8 cellular contexts compared by ENCODE assay signal in the genomic region with DNA sequence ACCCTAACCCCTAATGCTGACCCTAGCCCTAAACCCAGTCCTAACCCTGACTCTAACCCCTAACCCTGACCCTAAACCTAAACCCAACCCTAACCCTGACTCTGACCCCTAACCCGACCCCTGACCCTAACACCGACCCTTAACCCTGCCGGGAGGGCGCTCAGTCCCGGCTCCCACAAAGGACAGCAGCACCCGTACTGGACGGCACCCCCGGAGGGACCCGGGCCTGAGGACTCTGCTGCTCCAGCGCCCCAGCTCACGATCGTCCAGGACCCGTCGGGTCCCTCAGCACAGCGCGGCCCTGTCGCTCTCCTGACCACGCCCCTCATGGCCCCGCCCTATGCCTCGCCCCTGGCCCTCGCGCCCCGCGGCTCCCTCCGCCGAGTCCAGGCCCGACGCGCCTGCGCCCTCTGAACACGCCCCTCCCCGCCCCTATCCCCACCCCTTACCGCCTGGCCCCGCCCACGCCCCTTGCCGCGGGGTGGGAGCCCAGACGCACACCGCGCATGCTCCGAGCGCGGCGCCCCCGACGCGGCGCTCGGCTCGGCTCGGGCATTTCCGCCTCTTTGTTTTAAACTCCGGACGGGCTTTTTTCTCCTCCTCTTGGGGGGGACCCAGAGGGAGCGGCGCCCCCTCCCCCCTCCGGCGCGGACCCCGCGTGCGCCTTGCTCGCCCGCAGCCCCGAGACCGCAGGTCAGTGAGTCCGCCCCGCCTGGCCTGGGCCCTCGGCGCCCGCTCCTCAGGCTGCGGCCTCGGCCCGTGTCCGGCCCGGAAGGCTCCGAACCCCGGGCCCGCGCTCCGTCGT. TPM values are rescaled to one million over a fixed set of nuclear protein-coding genes. Genes with fewer than 3 reads are reported as not detected.
DNase-seq lines count a peak whose midpoint lies in the region; ATAC-seq and TF ChIP-seq lines count a peak whose summit lies in the region.

A gene with protein sequence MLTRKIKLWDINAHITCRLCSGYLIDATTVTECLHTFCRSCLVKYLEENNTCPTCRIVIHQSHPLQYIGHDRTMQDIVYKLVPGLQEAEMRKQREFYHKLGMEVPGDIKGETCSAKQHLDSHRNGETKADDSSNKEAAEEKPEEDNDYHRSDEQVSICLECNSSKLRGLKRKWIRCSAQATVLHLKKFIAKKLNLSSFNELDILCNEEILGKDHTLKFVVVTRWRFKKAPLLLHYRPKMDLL (plus strand): TSS at position 555 of the 805 bp plus-strand sequence. CDS start 27,849 bp downstream, outside the sequence.

- H3K27me3 ChIP-seq in BJ (ENCODE audit: control insufficient read depth, insufficient read depth, low read length), result peaks cover 3% of the 10 kb centered on the region

- peaks cover 5% of the 10 kb centered on the region; the same call in 1 of the 2 replicates for H3K36me3 ChIP-seq in BJ (ENCODE audit: control insufficient read depth, insufficient read depth, low read length)

- H3K4me3 ChIP-seq in BJ (ENCODE audit: low read depth, low read length), result peak within 1 kb of the TSS; percentile 96

- intact Hi-C loops in left colon (cut with DNase I, micrococcal nuclease), result no loop called here

- peak within 1 kb of the TSS; percentile 10 for H3K27ac ChIP-seq in cingulate gyrus (ENCODE audit: low read depth, low read length)

- POLR2A ChIA-PET in BJ (lab: Charles Lee), result no interaction called here

- TF ChIP-seq CTCF in BJ (IDR thresholded peaks at IDR 0.05; ENCODE audit: insufficient read depth, low read depth, low read length), result no peak

- CTCF ChIA-PET in BJ (lab: Yijun Ruan, JAX), result no interaction called here

- ATAC-seq in GM19328 (IDR thresholded peaks at IDR 0.05; ENCODE audit: unreplicated experiment) (peak; percentile 91), HG03469 (IDR thresholded peaks at IDR 0.05; ENCODE audit: unreplicated experiment) (peak; percentile 69), left colon (peak; percentile 94)

- peak; percentile 44 for DNase-seq in BJ (ENCODE audit: low read depth)
- peak; percentile 69 to 97 for DNase-seq in NCI-H526 (lab: John Stamatoyannopoulos, UW)
- DNase-seq in activated CD4-positive, alpha-beta T cell treated with anti-CD3 and anti-CD28 coated beads for 48 hours, result peak; percentile 99
- peak; percentile 96 to 99 for DNase-seq in left colon
- peak; percentile 95 to 99 for DNase-seq in stimulated activated CD4-positive, alpha-beta T cell treated with anti-CD3 and anti-CD28 coated beads, Interleukin-1b, Interleukin-23, amount 100 ng/mL, for 4 hours (ENCODE audit: low read depth in 2 of 2)

RNA-seq across cellular contexts. Expression of the gene that starts here (rescaled TPM):
- 28.3 and 37.6 TPM in 2 replicates for polyA plus RNA-seq in BJ (2011; rRNA removed)
- polyA minus RNA-seq in BJ (2011; rRNA and poly(A)+ RNA removed), result 47.0 and 63.0 TPM in 2 replicates
- total RNA-seq in left colon, result 10 to 100 TPM; 46.9 to 51.9 TPM

Comparison
In these comparisons a context has a peak if more than half of its experiments do, and no peak if none do; other contexts are left out.
1. Peak in every context shown above with its lines: DNase-seq, ATAC-seq, H3K4me3 ChIP-seq and H3K27ac ChIP-seq.
2. DNase-seq: peak in every context shown above with its lines; median percentile 99 in activated CD4-positive, alpha-beta T cell treated with anti-CD3 and anti-CD28 coated beads for 48 hours; 98 in left colon; 97 in stimulated activated CD4-positive, alpha-beta T cell treated with anti-CD3 and anti-CD28 coated beads, Interleukin-1b, Interleukin-23, amount 100 ng/mL, for 4 hours; 83 in NCI-H526; 44 in BJ.